Comparison of ENCODE assay signal across 1 cellular context in the genomic region with DNA sequence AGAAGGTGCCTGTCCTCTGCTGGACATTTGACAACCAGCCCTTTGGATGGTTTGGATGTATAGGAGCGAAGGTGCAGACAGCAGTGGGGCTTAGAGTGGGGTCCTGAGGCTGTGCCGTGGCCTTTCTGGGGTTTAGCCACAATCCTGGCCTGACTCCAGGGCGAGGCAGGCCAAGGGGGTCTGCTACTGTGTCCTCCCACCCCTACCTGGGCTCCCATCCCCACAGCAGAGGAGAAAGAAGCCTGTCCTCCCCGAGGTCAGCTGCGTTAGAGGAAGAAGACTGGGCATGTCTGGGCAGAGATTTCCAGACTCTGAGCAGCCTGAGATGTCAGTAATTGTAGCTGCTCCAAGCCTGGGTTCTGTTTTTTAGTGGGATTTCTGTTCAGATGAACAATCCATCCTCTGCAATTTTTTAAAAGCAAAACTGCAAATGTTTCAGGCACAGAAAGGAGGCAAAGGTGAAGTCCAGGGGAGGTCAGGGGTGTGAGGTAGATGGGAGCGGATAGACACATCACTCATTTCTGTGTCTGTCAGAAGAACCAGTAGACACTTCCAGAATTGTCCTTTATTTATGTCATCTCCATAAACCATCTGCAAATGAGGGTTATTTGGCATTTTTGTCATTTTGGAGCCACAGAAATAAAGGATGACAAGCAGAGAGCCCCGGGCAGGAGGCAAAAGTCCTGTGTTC.
TF ChIP-seq lines count a peak whose summit lies in the region.

No MANE protein-coding gene starts in this region.

TF ChIP-seq in HepG2, 621 proteins besides CTCF, POLR2A, EP300 and RAD21 (continues in another document):
- TF ChIP-seq E2F5 (CRISPR knock-in tag; conservative IDR thresholded peaks at IDR 0.05) (no peak), ZNF704 (CRISPR knock-in tag; IDR thresholded peaks at IDR 0.05; ENCODE audit: borderline replicate concordance) (0 out of 2 replicates have a peak, but pooled peaks have one; percentile 47), ZNF331 (CRISPR knock-in tag; IDR thresholded peaks at IDR 0.05) (no peak), RXRB (CRISPR knock-in tag; IDR thresholded peaks at IDR 0.05; ENCODE audit: borderline replicate concordance) (no peak), ZNF276 (CRISPR knock-in tag; IDR thresholded peaks at IDR 0.05; ENCODE audit: low read depth) (no peak), PHF8 (CRISPR knock-in tag; IDR thresholded peaks at IDR 0.05) (no peak), PAWR (CRISPR knock-in tag; IDR thresholded peaks at IDR 0.05; ENCODE audit: borderline replicate concordance) (no peak), RNF219 (CRISPR knock-in tag; IDR thresholded peaks at IDR 0.05) (no peak), ETV5 (CRISPR knock-in tag; IDR thresholded peaks at IDR 0.05; ENCODE audit: borderline replicate concordance) (no peak), ZNF709 (CRISPR knock-in tag; IDR thresholded peaks at IDR 0.05) (no peak), ZFP82 (CRISPR knock-in tag; IDR thresholded peaks at IDR 0.05; ENCODE audit: borderline replicate concordance) (no peak), ATF2 (CRISPR knock-in tag; IDR thresholded peaks at IDR 0.05) (no peak), TGIF2 (CRISPR knock-in tag; IDR thresholded peaks at IDR 0.05) (peak; percentile 67), NR2C2 (CRISPR knock-in tag; IDR thresholded peaks at IDR 0.05; ENCODE audit: borderline replicate concordance) (no peak), ZBTB7B (CRISPR knock-in tag; IDR thresholded peaks at IDR 0.05) (peak; percentile 59; the same call in 1 of the 2 replicates), ASH2L (IDR thresholded peaks at IDR 0.05; ENCODE audit: insufficient read length, low read depth, low read length) (no peak), FOSL2 (CRISPR knock-in tag; IDR thresholded peaks at IDR 0.05) (peak; percentile 34; the same call in 1 of the 2 replicates), HDAC1 (CRISPR knock-in tag; IDR thresholded peaks at IDR 0.05) (0 out of 2 replicates have a peak, but pooled peaks have one; percentile 0), GTF3A (CRISPR knock-in tag; conservative IDR thresholded peaks at IDR 0.05) (0 out of 2 replicates have a peak, but pooled peaks have one; percentile 30), RORA (CRISPR knock-in tag; IDR thresholded peaks at IDR 0.05) (no peak), ZNF333 (CRISPR knock-in tag; IDR thresholded peaks at IDR 0.05; ENCODE audit: borderline replicate concordance) (no peak; the same call in 1 of the 2 replicates)
- TF ChIP-seq, protein P1, sequence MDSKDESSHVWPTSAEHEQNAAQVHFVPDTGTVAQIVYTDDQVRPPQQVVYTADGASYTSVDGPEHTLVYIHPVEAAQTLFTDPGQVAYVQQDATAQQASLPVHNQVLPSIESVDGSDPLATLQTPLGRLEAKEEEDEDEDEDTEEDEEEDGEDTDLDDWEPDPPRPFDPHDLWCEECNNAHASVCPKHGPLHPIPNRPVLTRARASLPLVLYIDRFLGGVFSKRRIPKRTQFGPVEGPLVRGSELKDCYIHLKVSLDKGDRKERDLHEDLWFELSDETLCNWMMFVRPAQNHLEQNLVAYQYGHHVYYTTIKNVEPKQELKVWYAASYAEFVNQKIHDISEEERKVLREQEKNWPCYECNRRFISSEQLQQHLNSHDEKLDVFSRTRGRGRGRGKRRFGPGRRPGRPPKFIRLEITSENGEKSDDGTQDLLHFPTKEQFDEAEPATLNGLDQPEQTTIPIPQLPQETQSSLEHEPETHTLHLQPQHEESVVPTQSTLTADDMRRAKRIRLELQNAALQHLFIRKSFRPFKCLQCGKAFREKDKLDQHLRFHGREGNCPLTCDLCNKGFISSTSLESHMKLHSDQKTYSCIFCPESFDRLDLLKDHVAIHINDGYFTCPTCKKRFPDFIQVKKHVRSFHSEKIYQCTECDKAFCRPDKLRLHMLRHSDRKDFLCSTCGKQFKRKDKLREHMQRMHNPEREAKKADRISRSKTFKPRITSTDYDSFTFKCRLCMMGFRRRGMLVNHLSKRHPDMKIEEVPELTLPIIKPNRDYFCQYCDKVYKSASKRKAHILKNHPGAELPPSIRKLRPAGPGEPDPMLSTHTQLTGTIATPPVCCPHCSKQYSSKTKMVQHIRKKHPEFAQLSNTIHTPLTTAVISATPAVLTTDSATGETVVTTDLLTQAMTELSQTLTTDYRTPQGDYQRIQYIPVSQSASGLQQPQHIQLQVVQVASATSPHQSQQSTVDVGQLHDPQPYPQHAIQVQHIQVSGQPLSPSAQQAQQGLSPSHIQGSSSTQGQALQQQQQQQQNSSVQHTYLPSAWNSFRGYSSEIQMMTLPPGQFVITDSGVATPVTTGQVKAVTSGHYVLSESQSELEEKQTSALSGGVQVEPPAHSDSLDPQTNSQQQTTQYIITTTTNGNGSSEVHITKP (CRISPR knock-in tag; IDR thresholded peaks at IDR 0.05; ENCODE audit: low read depth): no peak
- TF ChIP-seq, protein P2, sequence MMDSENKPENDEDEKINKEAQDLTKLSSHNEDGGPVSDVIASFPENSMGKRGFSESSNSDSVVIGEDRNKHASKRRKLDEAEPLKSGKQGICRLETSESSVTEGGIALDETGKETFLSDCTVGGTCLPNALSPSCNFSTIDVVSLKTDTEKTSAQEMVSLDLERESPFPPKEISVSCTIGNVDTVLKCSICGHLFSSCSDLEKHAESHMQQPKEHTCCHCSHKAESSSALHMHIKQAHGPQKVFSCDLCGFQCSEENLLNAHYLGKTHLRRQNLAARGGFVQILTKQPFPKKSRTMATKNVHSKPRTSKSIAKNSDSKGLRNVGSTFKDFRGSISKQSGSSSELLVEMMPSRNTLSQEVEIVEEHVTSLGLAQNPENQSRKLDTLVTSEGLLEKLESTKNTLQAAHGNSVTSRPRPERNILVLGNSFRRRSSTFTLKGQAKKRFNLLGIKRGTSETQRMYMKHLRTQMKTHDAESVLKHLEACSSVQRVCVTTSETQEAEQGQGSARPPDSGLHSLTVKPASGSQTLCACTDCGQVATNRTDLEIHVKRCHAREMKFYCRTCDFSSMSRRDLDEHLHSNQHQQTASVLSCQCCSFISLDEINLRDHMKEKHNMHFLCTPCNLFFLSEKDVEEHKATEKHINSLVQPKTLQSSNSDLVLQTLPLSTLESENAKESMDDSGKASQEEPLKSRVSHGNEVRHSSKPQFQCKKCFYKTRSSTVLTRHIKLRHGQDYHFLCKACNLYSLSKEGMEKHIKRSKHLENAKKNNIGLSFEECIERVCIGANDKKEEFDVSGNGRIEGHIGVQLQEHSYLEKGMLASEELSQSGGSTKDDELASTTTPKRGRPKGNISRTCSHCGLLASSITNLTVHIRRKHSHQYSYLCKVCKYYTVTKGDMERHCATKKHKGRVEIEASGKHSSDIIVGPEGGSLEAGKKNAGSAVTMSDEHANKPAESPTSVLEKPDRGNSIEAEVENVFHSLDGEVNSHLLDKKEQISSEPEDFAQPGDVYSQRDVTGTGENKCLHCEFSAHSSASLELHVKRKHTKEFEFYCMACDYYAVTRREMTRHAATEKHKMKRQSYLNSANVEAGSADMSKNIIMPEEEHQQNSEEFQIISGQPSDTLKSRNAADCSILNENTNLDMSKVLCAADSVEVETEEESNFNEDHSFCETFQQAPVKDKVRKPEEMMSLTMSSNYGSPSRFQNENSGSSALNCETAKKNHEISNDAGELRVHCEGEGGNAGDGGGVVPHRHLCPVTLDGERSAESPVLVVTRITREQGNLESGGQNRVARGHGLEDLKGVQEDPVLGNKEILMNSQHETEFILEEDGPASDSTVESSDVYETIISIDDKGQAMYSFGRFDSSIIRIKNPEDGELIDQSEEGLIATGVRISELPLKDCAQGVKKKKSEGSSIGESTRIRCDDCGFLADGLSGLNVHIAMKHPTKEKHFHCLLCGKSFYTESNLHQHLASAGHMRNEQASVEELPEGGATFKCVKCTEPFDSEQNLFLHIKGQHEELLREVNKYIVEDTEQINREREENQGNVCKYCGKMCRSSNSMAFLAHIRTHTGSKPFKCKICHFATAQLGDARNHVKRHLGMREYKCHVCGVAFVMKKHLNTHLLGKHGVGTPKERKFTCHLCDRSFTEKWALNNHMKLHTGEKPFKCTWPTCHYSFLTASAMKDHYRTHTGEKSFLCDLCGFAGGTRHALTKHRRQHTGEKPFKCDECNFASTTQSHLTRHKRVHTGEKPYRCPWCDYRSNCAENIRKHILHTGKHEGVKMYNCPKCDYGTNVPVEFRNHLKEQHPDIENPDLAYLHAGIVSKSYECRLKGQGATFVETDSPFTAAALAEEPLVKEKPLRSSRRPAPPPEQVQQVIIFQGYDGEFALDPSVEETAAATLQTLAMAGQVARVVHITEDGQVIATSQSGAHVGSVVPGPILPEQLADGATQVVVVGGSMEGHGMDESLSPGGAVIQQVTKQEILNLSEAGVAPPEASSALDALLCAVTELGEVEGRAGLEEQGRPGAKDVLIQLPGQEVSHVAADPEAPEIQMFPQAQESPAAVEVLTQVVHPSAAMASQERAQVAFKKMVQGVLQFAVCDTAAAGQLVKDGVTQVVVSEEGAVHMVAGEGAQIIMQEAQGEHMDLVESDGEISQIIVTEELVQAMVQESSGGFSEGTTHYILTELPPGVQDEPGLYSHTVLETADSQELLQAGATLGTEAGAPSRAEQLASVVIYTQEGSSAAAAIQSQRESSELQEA (CRISPR knock-in tag; IDR thresholded peaks at IDR 0.05; ENCODE audit: not compliant biosample characterization): no peak
- TF ChIP-seq, protein P3, sequence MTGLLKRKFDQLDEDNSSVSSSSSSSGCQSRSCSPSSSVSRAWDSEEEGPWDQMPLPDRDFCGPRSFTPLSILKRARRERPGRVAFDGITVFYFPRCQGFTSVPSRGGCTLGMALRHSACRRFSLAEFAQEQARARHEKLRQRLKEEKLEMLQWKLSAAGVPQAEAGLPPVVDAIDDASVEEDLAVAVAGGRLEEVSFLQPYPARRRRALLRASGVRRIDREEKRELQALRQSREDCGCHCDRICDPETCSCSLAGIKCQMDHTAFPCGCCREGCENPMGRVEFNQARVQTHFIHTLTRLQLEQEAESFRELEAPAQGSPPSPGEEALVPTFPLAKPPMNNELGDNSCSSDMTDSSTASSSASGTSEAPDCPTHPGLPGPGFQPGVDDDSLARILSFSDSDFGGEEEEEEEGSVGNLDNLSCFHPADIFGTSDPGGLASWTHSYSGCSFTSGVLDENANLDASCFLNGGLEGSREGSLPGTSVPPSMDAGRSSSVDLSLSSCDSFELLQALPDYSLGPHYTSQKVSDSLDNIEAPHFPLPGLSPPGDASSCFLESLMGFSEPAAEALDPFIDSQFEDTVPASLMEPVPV (CRISPR knock-in tag; IDR thresholded peaks at IDR 0.05): 0 out of 2 replicates have a peak, but pooled peaks have one; percentile 2
- TF ChIP-seq, protein P4, sequence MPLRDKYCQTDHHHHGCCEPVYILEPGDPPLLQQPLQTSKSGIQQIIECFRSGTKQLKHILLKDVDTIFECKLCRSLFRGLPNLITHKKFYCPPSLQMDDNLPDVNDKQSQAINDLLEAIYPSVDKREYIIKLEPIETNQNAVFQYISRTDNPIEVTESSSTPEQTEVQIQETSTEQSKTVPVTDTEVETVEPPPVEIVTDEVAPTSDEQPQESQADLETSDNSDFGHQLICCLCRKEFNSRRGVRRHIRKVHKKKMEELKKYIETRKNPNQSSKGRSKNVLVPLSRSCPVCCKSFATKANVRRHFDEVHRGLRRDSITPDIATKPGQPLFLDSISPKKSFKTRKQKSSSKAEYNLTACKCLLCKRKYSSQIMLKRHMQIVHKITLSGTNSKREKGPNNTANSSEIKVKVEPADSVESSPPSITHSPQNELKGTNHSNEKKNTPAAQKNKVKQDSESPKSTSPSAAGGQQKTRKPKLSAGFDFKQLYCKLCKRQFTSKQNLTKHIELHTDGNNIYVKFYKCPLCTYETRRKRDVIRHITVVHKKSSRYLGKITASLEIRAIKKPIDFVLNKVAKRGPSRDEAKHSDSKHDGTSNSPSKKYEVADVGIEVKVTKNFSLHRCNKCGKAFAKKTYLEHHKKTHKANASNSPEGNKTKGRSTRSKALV (CRISPR knock-in tag; IDR thresholded peaks at IDR 0.05): no peak
